ENCODE assay signal across 25 cellular contexts in genomic region chr12:1845010-1845409, GRCh38. TPM values are rescaled to one million over a fixed set of nuclear protein-coding genes. Genes with fewer than 3 reads are reported as not detected.
"Had no signal": no experiment of that assay in that cellular context is flagged by ENCODE, and none has a peak within 500 bp of the region (broad histone marks: within the 10 kb centered on the region; RNA-seq: fewer than 3 reads in every experiment).

No MANE protein-coding gene starts in this region.

- H3K4me1 ChIP-seq: psoas muscle, right atrium auricular region, upper lobe of left lung had no signal

- H3K4me3 Mint-ChIP-seq: activated naive CD4-positive, alpha-beta T cell treated with anti-CD3 and anti-CD28 coated beads for 36 hours; activated naive CD8-positive, alpha-beta T cell treated with anti-CD3 and anti-CD28 coated beads, Interleukin-2, amount 10 ng/mL, durations not matched to agents 7 days and 5 days; activated T-cell treated with anti-CD3 and anti-CD28 coated beads, Interleukin-2, amount 50 U/mL, for 4 hours; dendritic cell treated with granulocyte-macrophage colony-stimulating factor and Interleukin-4, amounts not matched to agents 40 ng/mL and 50 ng/mL, for 4 days; naive thymus-derived CD4-positive, alpha-beta T cell had no signal

- H3K27ac ChIP-seq: psoas muscle, right atrium auricular region, thoracic aorta, upper lobe of left lung had no signal

- H3K36me3 ChIP-seq: right atrium auricular region, thoracic aorta, upper lobe of left lung had no signal

- ATAC-seq: activated T-cell treated with anti-CD3 and anti-CD28 coated beads, Interleukin-2, amount 50 U/mL, for 4 hours; left colon; naive thymus-derived CD4-positive, alpha-beta T cell; psoas muscle had no signal

- H3K9me3 Mint-ChIP-seq: activated naive CD4-positive, alpha-beta T cell treated with anti-CD3 and anti-CD28 coated beads for 36 hours; activated naive CD8-positive, alpha-beta T cell treated with anti-CD3 and anti-CD28 coated beads, Interleukin-2, amount 10 ng/mL, durations not matched to agents 7 days and 5 days; activated T-cell treated with anti-CD3 and anti-CD28 coated beads, Interleukin-2, amount 50 U/mL, for 4 hours; activated T-helper 2 cell treated with anti-CD3 and anti-CD28 coated beads, Interferon-gamma antibody, Interleukin-2, Interleukin-4, amounts not matched to agents 10 μg/mL and 5 μg/mL and 100 μg/mL, durations not matched to agents 14 hours and 24 hours and 36 hours; dendritic cell treated with granulocyte-macrophage colony-stimulating factor and Interleukin-4, amounts not matched to agents 40 ng/mL and 50 ng/mL, for 4 days; naive thymus-derived CD4-positive, alpha-beta T cell had no signal

- H3K4me3 ChIP-seq: lung, psoas muscle, right atrium auricular region, thoracic aorta, upper lobe of left lung had no signal

- H3K4me1 Mint-ChIP-seq: activated naive CD8-positive, alpha-beta T cell treated with anti-CD3 and anti-CD28 coated beads, Interleukin-2, amount 10 ng/mL, durations not matched to agents 7 days and 5 days had no signal

- H3K27ac Mint-ChIP-seq: activated naive CD4-positive, alpha-beta T cell treated with anti-CD3 and anti-CD28 coated beads for 36 hours; activated naive CD8-positive, alpha-beta T cell treated with anti-CD3 and anti-CD28 coated beads, Interleukin-2, amount 10 ng/mL, durations not matched to agents 7 days and 5 days; activated T-helper 2 cell treated with anti-CD3 and anti-CD28 coated beads, Interferon-gamma antibody, Interleukin-2, Interleukin-4, amounts not matched to agents 10 μg/mL and 5 μg/mL and 100 μg/mL, durations not matched to agents 14 hours and 24 hours and 36 hours; dendritic cell treated with granulocyte-macrophage colony-stimulating factor and Interleukin-4, amounts not matched to agents 40 ng/mL and 50 ng/mL, for 4 days; naive thymus-derived CD4-positive, alpha-beta T cell had no signal

- H3K9me3 ChIP-seq: psoas muscle, right atrium auricular region, thoracic aorta, upper lobe of left lung had no signal

- H3K36me3 Mint-ChIP-seq: activated naive CD8-positive, alpha-beta T cell treated with anti-CD3 and anti-CD28 coated beads, Interleukin-2, amount 10 ng/mL, durations not matched to agents 7 days and 5 days; naive thymus-derived CD4-positive, alpha-beta T cell had no signal

- H3K27me3 ChIP-seq: right atrium auricular region, upper lobe of left lung had no signal

- H3K27me3 Mint-ChIP-seq: activated naive CD8-positive, alpha-beta T cell treated with anti-CD3 and anti-CD28 coated beads, Interleukin-2, amount 10 ng/mL, durations not matched to agents 7 days and 5 days had no signal

- DNase-seq: activated CD4-positive, alpha-beta T cell treated with anti-CD3 and anti-CD28 coated beads, Interleukin-2, amount 50 U/mL, for 4 hours; activated CD8-positive, alpha-beta memory T cell treated with anti-CD3 and anti-CD28 coated beads, Interleukin-2, amount 50 U/mL, for 48 hours; activated naive CD4-positive, alpha-beta T cell treated with anti-CD3 and anti-CD28 coated beads for 36 hours; activated naive CD8-positive, alpha-beta T cell treated with anti-CD3 and anti-CD28 coated beads, Interleukin-2, amount 10 ng/mL, durations not matched to agents 7 days and 5 days; activated T-cell treated with anti-CD3 and anti-CD28 coated beads, Interleukin-2, amount 50 U/mL, for 4 hours; amniotic stem cell; effector CD4-positive, alpha-beta T cell; foreskin fibroblast; naive thymus-derived CD4-positive, alpha-beta T cell; psoas muscle; stimulated activated CD4-positive, alpha-beta T cell treated with anti-CD3 and anti-CD28 coated beads, Interleukin-4, amount 100 ng/mL, for 24 hours; stimulated activated naive CD4-positive, alpha-beta T cell treated with Interleukin-2 at 50 U/mL for 16 hours had no signal

RNA-seq across cellular contexts. Expression of gene LRTM2, which starts 24.6 kb away (rescaled TPM):
- total RNA-seq: activated CD8-positive, alpha-beta memory T cell treated with anti-CD3 and anti-CD28 coated beads for 36 hours; activated naive CD4-positive, alpha-beta T cell treated with anti-CD3 and anti-CD28 coated beads for 36 hours; activated naive CD8-positive, alpha-beta T cell treated with anti-CD3 and anti-CD28 coated beads, Interleukin-2, amount 10 ng/mL, durations not matched to agents 7 days and 5 days; epithelial cell of proximal tubule; fibroblast of lung; left colon; lung; osteocyte; psoas muscle; right atrium auricular region; T-helper 2 cell treated with Interferon-gamma antibody and Interleukin-4, amounts not matched to agents 100 ng/mL and 5 ng/mL, for 36 hours; thoracic aorta; upper lobe of left lung had no signal
- polyA plus RNA-seq: fibroblast of lung; keratinocyte; naive thymus-derived CD4-positive, alpha-beta T cell; psoas muscle had no signal
